In the genomic region with DNA sequence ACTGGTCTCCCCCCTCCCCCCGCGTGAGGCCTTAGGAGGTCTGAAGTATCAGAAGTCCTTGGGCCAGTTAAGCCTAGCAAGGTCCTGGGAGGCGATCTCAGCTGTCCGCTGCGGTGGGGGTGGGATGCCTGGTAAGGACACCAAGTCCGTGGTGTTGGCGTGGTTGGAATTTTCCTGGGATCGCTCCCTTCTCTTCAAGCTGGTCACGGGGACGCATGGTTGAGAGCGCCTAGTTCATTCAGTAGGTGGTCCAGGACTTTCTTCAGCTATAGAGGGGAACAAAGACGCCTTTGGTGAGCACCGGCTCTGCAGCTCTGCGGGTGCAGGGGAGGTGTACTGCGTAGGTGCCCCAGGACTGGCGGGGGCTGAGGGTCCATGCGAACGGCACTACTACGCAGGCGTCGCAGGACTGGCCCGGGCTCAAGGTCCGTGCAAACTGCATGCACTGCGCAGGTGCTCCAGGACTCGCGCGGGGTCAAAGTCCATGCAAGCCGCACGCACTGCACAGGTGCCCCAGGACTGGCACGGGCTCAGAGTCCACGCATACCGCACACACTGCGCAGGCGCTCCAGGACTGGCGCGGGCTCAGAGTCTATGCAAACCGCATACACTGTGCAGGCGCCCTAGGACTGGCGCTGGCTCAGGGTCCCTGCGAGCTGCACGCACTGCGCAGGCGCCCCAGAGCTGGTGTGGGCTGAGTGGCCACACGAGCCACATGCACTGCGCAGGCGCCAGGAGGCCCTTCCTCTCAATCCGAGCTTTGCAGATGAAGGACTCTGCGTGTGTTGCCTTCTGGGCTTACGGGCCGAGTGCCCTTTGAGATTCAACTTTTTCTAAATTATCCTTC, we compare ENCODE assay signal across 8 cellular contexts. TPM values are rescaled to one million over a fixed set of nuclear protein-coding genes. Genes with fewer than 3 reads are reported as not detected.
DNase-seq lines count a peak whose midpoint lies in the region; ATAC-seq and TF ChIP-seq lines count a peak whose summit lies in the region.

No MANE protein-coding gene starts in this region.

- no peak for TF ChIP-seq CTCF in GM12865 (IDR thresholded peaks at IDR 0.05; ENCODE audit: insufficient read depth, low read depth, low read length, missing control alignments)
- no peak for TF ChIP-seq CTCF in smooth muscle cell (IDR thresholded peaks at IDR 0.05; ENCODE audit: borderline replicate concordance, insufficient read depth, poor library complexity, severe bottlenecking)

- no peaks in the 10 kb centered on the region for H3F3A ChIP-seq in smooth muscle cell (ENCODE audit: low read depth)

- H3K9me3 ChIP-seq in smooth muscle cell (replicated peaks; ENCODE audit: low read depth), result no peaks in the 10 kb centered on the region

- 95% methylated on average over 50 of the region's 50 CpGs for WGBS in smooth muscle cell (ENCODE audit: low lambda C conversion rate)

- DNase-seq in GM12865 (ENCODE audit: low read depth) (peak; percentile 88), NCI-H2227 treated with DMSO at 0.1 percent for 48 hours (lab: John Stamatoyannopoulos, UW) (peak; percentile 57), epidermal melanocyte (ENCODE audit: insufficient read length, low spot score) (peak; percentile 57), myocyte (ENCODE audit: low read depth) (peak; percentile 87), SKM-1 (lab: John Stamatoyannopoulos, UW; ENCODE audit: unreplicated experiment) (no peak), smooth muscle cell (lab: John Stamatoyannopoulos, UW; ENCODE audit: unreplicated experiment) (no peak)
- peak; percentile 83 for DNase-seq in activated CD8-positive, alpha-beta memory T cell treated with anti-CD3 and anti-CD28 coated beads, Interleukin-2, amount 50 U/mL, for 48 hours
- peak; percentile 46 for DNase-seq in stimulated activated naive B cell treated with anti-CD40 and anti-IgM and Interleukin-4, amounts not matched to agents 10 μg/mL and 1 μg/mL and 100 μg/mL, for 72 hours

- peaks cover 16% of the 10 kb centered on the region for H4K20me1 ChIP-seq in smooth muscle cell (ENCODE audit: low read depth)

- peak overlapping the region; percentile 20 for H3K27ac Mint-ChIP-seq in stimulated activated naive B cell treated with anti-CD40 and anti-IgM and Interleukin-4, amounts not matched to agents 10 μg/mL and 1 μg/mL and 100 μg/mL, for 72 hours

- ATAC-seq in stimulated activated naive B cell treated with anti-CD40 and anti-IgM and Interleukin-4, amounts not matched to agents 10 μg/mL and 1 μg/mL and 100 μg/mL, for 72 hours (replicated peaks), result peak; percentile 63 to 67

- no peak overlapping the region for H3K27ac ChIP-seq in smooth muscle cell (ENCODE audit: low read depth)

- no peak overlapping the region for H3K4me2 ChIP-seq in smooth muscle cell

- H3K36me3 Mint-ChIP-seq in stimulated activated naive B cell treated with anti-CD40 and anti-IgM and Interleukin-4, amounts not matched to agents 10 μg/mL and 1 μg/mL and 100 μg/mL, for 72 hours, result peaks cover 4 to 8% of the 10 kb centered on the region in 2 donors

- H3K4me1 Mint-ChIP-seq in stimulated activated naive B cell treated with anti-CD40 and anti-IgM and Interleukin-4, amounts not matched to agents 10 μg/mL and 1 μg/mL and 100 μg/mL, for 72 hours, result peaks cover 16 to 46% of the 10 kb centered on the region in 2 donors

- peaks cover 45% of the 10 kb centered on the region for H3K79me2 ChIP-seq in smooth muscle cell (ENCODE audit: low read depth)

- no peaks in the 10 kb centered on the region for H3K27me3 Mint-ChIP-seq in stimulated activated naive B cell treated with anti-CD40 and anti-IgM and Interleukin-4, amounts not matched to agents 10 μg/mL and 1 μg/mL and 100 μg/mL, for 72 hours

- peak overlapping the region; percentile 47 for H3K4me3 ChIP-seq in GM12865 (ENCODE audit: low read depth, low read length)
- H3K4me3 ChIP-seq in smooth muscle cell, result no peak overlapping the region

- H3K36me3 ChIP-seq in smooth muscle cell (ENCODE audit: low read depth), result no peaks in the 10 kb centered on the region

- H3K4me3 Mint-ChIP-seq in stimulated activated naive B cell treated with anti-CD40 and anti-IgM and Interleukin-4, amounts not matched to agents 10 μg/mL and 1 μg/mL and 100 μg/mL, for 72 hours, result peak overlapping the region; percentile 62 to 64

- H3K9me3 Mint-ChIP-seq in stimulated activated naive B cell treated with anti-CD40 and anti-IgM and Interleukin-4, amounts not matched to agents 10 μg/mL and 1 μg/mL and 100 μg/mL, for 72 hours, result no peaks in the 10 kb centered on the region

- H3K9ac ChIP-seq in smooth muscle cell (ENCODE audit: low read depth), result no peak overlapping the region

- H3K27me3 ChIP-seq in smooth muscle cell (ENCODE audit: low read depth), result no peaks in the 10 kb centered on the region

- peaks cover 15% of the 10 kb centered on the region for H3K4me1 ChIP-seq in smooth muscle cell (ENCODE audit: low read depth)

- no peak overlapping the region for H2AFZ ChIP-seq in smooth muscle cell (ENCODE audit: low read depth)

RNA-seq across cellular contexts. Expression of gene HMGN1, which starts 36.6 kb away (rescaled TPM):
- total RNA-seq in myocyte, result 115 and 126 TPM in 2 replicates
- 139 TPM for polyA plus RNA-seq in myocyte (2012)
- 385 and 396 TPM in 2 replicates for total RNA-seq in smooth muscle cell
- polyA plus RNA-seq in smooth muscle cell, result 404 and 427 TPM in 2 replicates

Comparison
In these comparisons a context has a peak if more than half of its experiments do, and no peak if none do; other contexts are left out.
1. DNase-seq: peak in GM12865 (single experiment), NCI-H2227 treated with DMSO at 0.1 percent for 48 hours (single experiment), activated CD8-positive, alpha-beta memory T cell treated with anti-CD3 and anti-CD28 coated beads, Interleukin-2, amount 50 U/mL, for 48 hours (single experiment), epidermal melanocyte (single experiment), myocyte (single experiment) and stimulated activated naive B cell treated with anti-CD40 and anti-IgM and Interleukin-4, amounts not matched to agents 10 μg/mL and 1 μg/mL and 100 μg/mL, for 72 hours (single experiment); none in SKM-1 (single experiment) and smooth muscle cell (single experiment).